Comparison of ENCODE assay signal across 8 cellular contexts in the genomic region with DNA sequence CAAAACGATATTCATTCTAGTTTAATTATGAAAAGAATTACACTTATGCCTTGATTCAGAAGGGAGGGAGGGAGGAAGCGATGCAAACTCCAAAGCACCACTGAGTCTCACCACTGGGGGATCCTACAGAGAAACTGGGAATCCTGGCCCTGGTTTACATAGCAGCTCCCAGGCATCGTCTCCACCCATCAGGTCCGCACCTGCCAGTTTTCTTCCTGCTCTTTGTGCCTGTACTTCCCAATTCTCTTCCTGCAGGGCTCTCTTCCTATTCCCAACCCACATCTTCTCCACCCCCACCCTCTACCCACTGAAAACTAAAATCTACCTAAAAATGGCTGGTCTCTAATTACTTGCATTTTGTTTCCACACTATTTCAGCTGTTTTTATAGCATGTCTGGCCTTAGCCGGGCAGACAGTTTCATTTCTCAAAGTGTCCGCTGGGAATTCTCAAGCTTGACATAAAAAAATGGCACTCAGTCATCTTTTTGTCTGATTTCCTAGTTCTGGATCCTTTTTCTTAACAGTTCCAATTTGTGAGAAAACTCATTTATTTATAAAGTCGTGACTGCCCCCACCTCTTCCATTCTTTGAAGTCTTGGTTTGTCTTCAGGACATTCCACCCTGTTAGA. TPM values are rescaled to one million over a fixed set of nuclear protein-coding genes. Genes with fewer than 3 reads are reported as not detected.
DNase-seq lines count a peak whose midpoint lies in the region; ATAC-seq, FAIRE-seq and TF ChIP-seq lines count a peak whose summit lies in the region.

No MANE protein-coding gene starts in this region.

- H3K4me1 Mint-ChIP-seq in mesothelial cell of epicardium = peaks cover 44% of the 10 kb centered on the region

- H3K9me2 ChIP-seq in DOHH2 (replicated peaks; ENCODE audit: control insufficient read depth, low read length) (no peaks in the 10 kb centered on the region), Karpas-422 (replicated peaks; ENCODE audit: insufficient read depth, low read length) (no peaks in the 10 kb centered on the region)

- no peak for TF ChIP-seq POLR2A in K562 (conservative IDR thresholded peaks at IDR 0.05)

- WGBS in K562 (ENCODE audit: insufficient coverage, low coverage, missing lambda C conversion rate) = 54% methylated on average over 7 of the region's 7 CpGs

- TF ChIP-seq CTCF in DOHH2 (IDR thresholded peaks at IDR 0.05; ENCODE audit: low read depth, low read length, poor library complexity, severe bottlenecking) (peak; percentile 35), K562 (IDR thresholded peaks at IDR 0.05 in 2 of 3, conservative IDR thresholded peaks at IDR 0.05 in 1 of 3; ENCODE audit: insufficient read depth in 2 of 3, low read depth in 1 of 3, low read length in 3 of 3) (peak; percentile 27 to 48 (median 29); a peak in 4 of 6 replicates), mesothelial cell of epicardium (IDR thresholded peaks at IDR 0.05; ENCODE audit: unreplicated experiment) (peak; percentile 47)

- H4K20me1 ChIP-seq in DOHH2 (ENCODE audit: control insufficient read depth, insufficient read depth, low read depth, low read length) (peaks cover 4% of the 10 kb centered on the region; the same call in 1 of the 2 replicates), Karpas-422 (ENCODE audit: insufficient read depth, low read depth, low read length) (no peaks in the 10 kb centered on the region), K562 (replicated peaks; ENCODE audit: control insufficient read depth, insufficient read depth, low read length) (0 out of 2 replicates have a peak, but pooled peaks cover 4% of the 10 kb centered on the region)

- H3K27ac ChIP-seq in DOHH2 (ENCODE audit: low read depth, low read length) = no peak overlapping the region
- H3K27ac ChIP-seq in Karpas-422 (ENCODE audit: low read length) = no peak overlapping the region
- H3K27ac ChIP-seq in K562 (ENCODE audit: extremely low read depth, low read depth, low read length) = no peak overlapping the region

- CTCF ChIA-PET in K562 (lab: Yijun Ruan, JAX; ENCODE audit: low intra/inter-chr PET ratio) = no interaction called here

- no peaks in the 10 kb centered on the region for H3K9me3 Mint-ChIP-seq in mesothelial cell of epicardium

- no peaks in the 10 kb centered on the region for H3K9me1 ChIP-seq in K562 (ENCODE audit: control insufficient read depth, insufficient read depth, low read length)

- peaks cover 74% of the 10 kb centered on the region for H3K4me1 ChIP-seq in DOHH2 (ENCODE audit: control insufficient read depth, low read length)
- peaks cover 60% of the 10 kb centered on the region for H3K4me1 ChIP-seq in Karpas-422 (ENCODE audit: low read length)
- H3K4me1 ChIP-seq in K562 (replicated peaks in 1 of 2; ENCODE audit: control insufficient read depth in 2 of 2, insufficient read depth in 2 of 2, low read length in 2 of 2) = peaks cover 19 to 21% of the 10 kb centered on the region in 2 experiments; a peak in 4 of 5 replicates

- H3K4me3 ChIP-seq in DOHH2 (ENCODE audit: low read length) (peak overlapping the region; percentile 74), Karpas-422 (ENCODE audit: low read length) (peak overlapping the region; percentile 94), K562 (peak overlapping the region; percentile 92)

- H3K9ac ChIP-seq in Karpas-422 (ENCODE audit: low read length) (peak overlapping the region; percentile 99), K562 (ENCODE audit: insufficient read depth in 1 of 2, low read depth in 2 of 2, low read length in 2 of 2) (peak overlapping the region in 1 of 2 experiments; percentile 96; a peak in 1 of 4 replicates)

- peak overlapping the region; percentile 80 for H3K4me3 Mint-ChIP-seq in mesothelial cell of epicardium

- in situ Hi-C loops in K562 (cut with MboI) = no loop called here

- H3K4me2 ChIP-seq in DOHH2 (ENCODE audit: low read length) (peak overlapping the region; percentile 73), Karpas-422 (ENCODE audit: low read depth, low read length, poor library complexity, severe bottlenecking) (peak overlapping the region; percentile 99), K562 (ENCODE audit: insufficient read depth, low read length) (peak overlapping the region; percentile 93)

- BruUV-seq in K562 (replicated peaks; lab: Mats Ljungman, UMichigan) = no TSS peak

- intact Hi-C loops in K562 (cut with micrococcal nuclease) = loop anchor here (10.0 kb wide), 1 partner anchor 598 kb away; no protein-coding TSS in a partner anchor

- H3K79me2 ChIP-seq in DOHH2 (ENCODE audit: control insufficient read depth, low read length) (peaks cover 49% of the 10 kb centered on the region), Karpas-422 (ENCODE audit: low read length) (peaks cover 39% of the 10 kb centered on the region), K562 (ENCODE audit: control insufficient read depth, insufficient read depth, low read length) (peaks cover 48% of the 10 kb centered on the region)

- no peak for TF ChIP-seq EP300 in K562 (IDR thresholded peaks at IDR 0.05; ENCODE audit: low read length)

- H3K27ac Mint-ChIP-seq in mesothelial cell of epicardium = peak overlapping the region; percentile 99

- peaks cover 3% of the 10 kb centered on the region for H3K36me3 Mint-ChIP-seq in mesothelial cell of epicardium

- peaks cover 26% of the 10 kb centered on the region for H3K36me3 ChIP-seq in DOHH2 (ENCODE audit: control insufficient read depth, low read length)
- H3K36me3 ChIP-seq in Karpas-422 (ENCODE audit: insufficient read depth, low read length) = peaks cover 13% of the 10 kb centered on the region; the same call in 1 of the 2 replicates
- H3K36me3 ChIP-seq in K562 (ENCODE audit: control insufficient read depth, insufficient read depth, low read length) = peaks cover 14% of the 10 kb centered on the region; the same call in 2 of the 3 replicates

- H2AFZ ChIP-seq in Karpas-422 (ENCODE audit: low read length) (no peak overlapping the region), K562 (ENCODE audit: low read depth, low read length) (no peak overlapping the region)

- H3F3A ChIP-seq in DOHH2 (ENCODE audit: control insufficient read depth, insufficient read depth) = peaks cover 3% of the 10 kb centered on the region; the same call in 1 of the 2 replicates

- H3K27me3 ChIP-seq in DOHH2 (ENCODE audit: control insufficient read depth, low read length) (no peaks in the 10 kb centered on the region), Karpas-422 (ENCODE audit: low read length) (no peaks in the 10 kb centered on the region), K562 (ENCODE audit: control insufficient read depth in 2 of 2, insufficient read depth in 2 of 2, low read length in 2 of 2) (no peaks in the 10 kb centered on the region)

- H3K9me3 ChIP-seq in DOHH2 (ENCODE audit: control insufficient read depth, insufficient read depth, low read length) (no peaks in the 10 kb centered on the region), Karpas-422 (ENCODE audit: low read length) (no peaks in the 10 kb centered on the region), K562 (replicated peaks; ENCODE audit: control insufficient read depth, insufficient read depth, low read depth, low read length) (no peaks in the 10 kb centered on the region)

- POLR2A ChIA-PET in K562 (lab: Yijun Ruan, JAX) = interaction anchor here (0.7 to 2.5 kb wide), 7 partner anchors 8 to 42 kb away, joined by 3 to 14 read pairs (median 4); no protein-coding TSS in a partner anchor

- no peak for TF ChIP-seq RAD21 in K562 (CRISPR knock-in tag; conservative IDR thresholded peaks at IDR 0.05 in 1 of 2, IDR thresholded peaks at IDR 0.05 in 1 of 2)

- no peaks in the 10 kb centered on the region for H3K27me3 Mint-ChIP-seq in mesothelial cell of epicardium (ENCODE audit: low read depth)

- FAIRE-seq in K562 (lab: Jason Lieb, UNC) = peak; percentile 26

- peak; percentile 20; the same call in 2 of the 3 replicates for ATAC-seq in K562
- ATAC-seq in GM18909 (IDR thresholded peaks at IDR 0.05; ENCODE audit: poor library complexity, unreplicated experiment) = no peak
- ATAC-seq in GM19397 (IDR thresholded peaks at IDR 0.05; ENCODE audit: unreplicated experiment) = no peak

- DNase-seq in Karpas-422 (peak; percentile 66), K562 (ENCODE audit: extremely low read depth in 1 of 4, low spot score in 3 of 4) (peak; percentile 42 to 66 (median 60)), mesothelial cell of epicardium (ENCODE audit: low spot score in 2 of 2, unreplicated experiment in 2 of 2) (no peak), NCI-H774 (lab: John Stamatoyannopoulos, UW) (no peak)
- no peak for DNase-seq in activated CD4-positive, alpha-beta T cell treated with anti-CD3 and anti-CD28 coated beads for 4 hours

TF ChIP-seq in K562, 482 proteins besides CTCF, POLR2A, EP300 and RAD21 (continues in another document):
- TF ChIP-seq, protein P1, sequence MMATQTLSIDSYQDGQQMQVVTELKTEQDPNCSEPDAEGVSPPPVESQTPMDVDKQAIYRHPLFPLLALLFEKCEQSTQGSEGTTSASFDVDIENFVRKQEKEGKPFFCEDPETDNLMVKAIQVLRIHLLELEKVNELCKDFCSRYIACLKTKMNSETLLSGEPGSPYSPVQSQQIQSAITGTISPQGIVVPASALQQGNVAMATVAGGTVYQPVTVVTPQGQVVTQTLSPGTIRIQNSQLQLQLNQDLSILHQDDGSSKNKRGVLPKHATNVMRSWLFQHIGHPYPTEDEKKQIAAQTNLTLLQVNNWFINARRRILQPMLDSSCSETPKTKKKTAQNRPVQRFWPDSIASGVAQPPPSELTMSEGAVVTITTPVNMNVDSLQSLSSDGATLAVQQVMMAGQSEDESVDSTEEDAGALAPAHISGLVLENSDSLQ (IDR thresholded peaks at IDR 0.05) = 0 out of 2 replicates have a peak, but pooled peaks have one; percentile 4

RNA-seq across cellular contexts. Expression of a gene that starts 1.6 kb away (rescaled TPM):
- total RNA-seq in Karpas-422 (2014; rRNA removed; shearing (Covaris generic); ENCODE audit: low replicate concordance) = 106 and 205 TPM in 2 replicates
- 107 and 139 TPM in 2 replicates for total RNA-seq in K562 (2011; cell fraction: chromatin; rRNA removed; ENCODE audit: low replicate concordance)
- total RNA-seq in K562 (2011; cell fraction: nucleolus; rRNA removed) = 57.9 and 62.4 TPM in 2 replicates
- total RNA-seq in K562 (2011; cell fraction: nucleoplasm; rRNA removed) = 79.0 and 111 TPM in 2 replicates
- 40.5 and 41.2 TPM in 2 replicates for total RNA-seq in K562 (2014; rRNA removed)
- total RNA-seq in K562 (2014; rRNA removed; fragmentation: Illumina TruSeq; extraction: Trizol) = 13.9 and 18.4 TPM in 2 replicates
- total RNA-seq in K562 (2015; rRNA removed; fragmentation: Illumina TruSeq; extraction: Trizol) = 24.1 and 24.5 TPM in 2 replicates
- total RNA-seq in K562 (2021) = 41.0 and 42.6 TPM in 2 replicates
- 26.9 and 35.4 TPM in 2 replicates for polyA plus RNA-seq in K562 (2011; rRNA removed)
- 23.2 and 26.3 TPM in 2 replicates for polyA plus RNA-seq in K562 (2011; cell fraction: cytosol; rRNA removed)
- polyA plus RNA-seq in K562 (2011; cell fraction: nucleus; rRNA removed) = 43.5 and 44.0 TPM in 2 replicates
- polyA plus RNA-seq in K562 (2012) = 37.0 and 57.9 TPM in 2 replicates
- 25.3 and 26.4 TPM in 2 replicates for polyA plus RNA-seq in K562 (2014; fragmentation: Illumina TruSeq; extraction: Trizol)
- polyA plus RNA-seq in K562 (2014; fragmentation: Nextera tagmentation; extraction: Ambion mirVana) = under 1 TPM; 0.46 to 0.99 TPM
- polyA plus RNA-seq in K562 (2014; rRNA removed) = 24.6 and 33.5 TPM in 2 replicates
- 50.2 and 55.3 TPM in 2 replicates for polyA minus RNA-seq in K562 (2011; rRNA and poly(A)+ RNA removed)
- polyA minus RNA-seq in K562 (2011; cell fraction: cytosol; rRNA and poly(A)+ RNA removed) = 31.5 and 54.0 TPM in 2 replicates
- polyA minus RNA-seq in K562 (2011; cell fraction: nucleus; rRNA and poly(A)+ RNA removed) = 33.0 and 56.4 TPM in 2 replicates
- total RNA-seq in mesothelial cell of epicardium = 80.4 to 84.1 TPM (median 81.8 TPM) in 3 replicates

Comparison
In these comparisons a context has a peak if more than half of its experiments do, and no peak if none do; other contexts are left out.
1. DNase-seq: peak in Karpas-422 (single experiment) and K562 (4 of 4); none in mesothelial cell of epicardium (0 of 2), activated CD4-positive, alpha-beta T cell treated with anti-CD3 and anti-CD28 coated beads for 4 hours (0 of 2) and NCI-H774 (single experiment).
2. Peak in every context shown above with its lines, with median percentiles within 50 percentile points of each other: H3K4me2 ChIP-seq, H3K4me3 ChIP-seq and CTCF ChIP-seq.